33 cellular contexts compared by ENCODE assay signal in the genomic region with DNA sequence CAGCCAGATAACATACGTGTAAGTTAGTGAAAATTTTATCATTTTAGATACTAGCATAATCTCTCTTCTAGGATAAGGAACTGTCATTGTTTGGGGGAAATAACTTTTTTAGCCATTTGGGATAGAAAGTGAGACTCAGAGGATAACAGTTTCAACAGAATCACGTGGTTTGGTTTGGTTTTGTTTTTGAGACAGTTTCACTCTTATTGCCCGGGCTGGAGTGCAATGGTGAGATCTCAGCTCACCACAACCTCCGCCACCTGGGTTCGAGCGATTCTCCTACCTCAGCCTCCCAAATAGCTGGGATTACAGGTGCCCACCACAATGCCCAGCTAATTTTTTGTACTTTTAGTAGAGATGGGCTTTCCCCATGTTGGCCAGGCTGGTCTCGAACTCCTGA.
"Had no signal": no experiment of that assay in that cellular context is flagged by ENCODE, and none has a peak within 500 bp of the region (broad histone marks: within the 10 kb centered on the region; RNA-seq: fewer than 3 reads in every experiment).

No MANE protein-coding gene starts in this region.

- H3K27me3 ChIP-seq: MG63, SJSA1 had no signal

- H2AFZ ChIP-seq: PC-9 had no signal

- H3K9me2 ChIP-seq: SK-N-SH had no signal

- H3K9me3 ChIP-seq: MG63, SJSA1, SK-N-SH had no signal

- FAIRE-seq: RCC 7860 had no signal

- H3K4me3 Mint-ChIP-seq: T-helper 1 cell treated with Interleukin-12 subunit alpha and Interleukin-12 subunit beta and Interleukin-4 antibody, amounts not matched to agents 30 μg/mL and 1 μg/mL, for 36 hours had no signal

- H3K4me3 ChIP-seq: MG63, PC-9, SJSA1 had no signal

- H3K27ac ChIP-seq: PC-9, SJSA1 had no signal

- H3K9ac ChIP-seq: SK-N-SH had no signal

- DNase-seq: Kasumi-1, MG63, NCI-H1048, NCI-H1092 treated with DMSO at 0.1 percent for 48 hours, NCI-H1105 treated with DMSO at 0.1 percent for 48 hours, NCI-H1417, NCI-H1436, NCI-H146, NCI-H1694, NCI-H187, NCI-H1930, NCI-H2029 treated with DMSO at 0.1 percent for 48 hours, NCI-H2081 treated with DMSO at 0.1 percent for 48 hours, NCI-H2107, NCI-H2171, NCI-H226, NCI-H446 treated with DMSO at 0.1 percent for 48 hours, NCI-H510A, NCI-H524, NCI-H526, NCI-H69, NCI-H748 treated with DMSO at 0.1 percent for 48 hours, NCI-H82, PC-9, Right ventricle myocardium superior, SHP77 treated with DMSO at 0.1 percent for 48 hours, SK-N-SH, SW 1271, T-helper 1 cell had no signal

- H3K36me3 ChIP-seq: MG63, SJSA1 had no signal

- H3K4me1 ChIP-seq: SJSA1 had no signal

- H3K4me2 ChIP-seq: PC-9, SK-N-SH had no signal

- ATAC-seq: Panc1 had no signal

- H3K27ac Mint-ChIP-seq: T-helper 1 cell treated with Interleukin-12 subunit alpha and Interleukin-12 subunit beta and Interleukin-4 antibody, amounts not matched to agents 30 μg/mL and 1 μg/mL, for 36 hours had no signal

- H3K9me3 Mint-ChIP-seq: T-helper 1 cell treated with Interleukin-12 subunit alpha and Interleukin-12 subunit beta and Interleukin-4 antibody, amounts not matched to agents 30 μg/mL and 1 μg/mL, for 36 hours had no signal
